Comparison of ENCODE assay signal across 8 cellular contexts in the genomic region with DNA sequence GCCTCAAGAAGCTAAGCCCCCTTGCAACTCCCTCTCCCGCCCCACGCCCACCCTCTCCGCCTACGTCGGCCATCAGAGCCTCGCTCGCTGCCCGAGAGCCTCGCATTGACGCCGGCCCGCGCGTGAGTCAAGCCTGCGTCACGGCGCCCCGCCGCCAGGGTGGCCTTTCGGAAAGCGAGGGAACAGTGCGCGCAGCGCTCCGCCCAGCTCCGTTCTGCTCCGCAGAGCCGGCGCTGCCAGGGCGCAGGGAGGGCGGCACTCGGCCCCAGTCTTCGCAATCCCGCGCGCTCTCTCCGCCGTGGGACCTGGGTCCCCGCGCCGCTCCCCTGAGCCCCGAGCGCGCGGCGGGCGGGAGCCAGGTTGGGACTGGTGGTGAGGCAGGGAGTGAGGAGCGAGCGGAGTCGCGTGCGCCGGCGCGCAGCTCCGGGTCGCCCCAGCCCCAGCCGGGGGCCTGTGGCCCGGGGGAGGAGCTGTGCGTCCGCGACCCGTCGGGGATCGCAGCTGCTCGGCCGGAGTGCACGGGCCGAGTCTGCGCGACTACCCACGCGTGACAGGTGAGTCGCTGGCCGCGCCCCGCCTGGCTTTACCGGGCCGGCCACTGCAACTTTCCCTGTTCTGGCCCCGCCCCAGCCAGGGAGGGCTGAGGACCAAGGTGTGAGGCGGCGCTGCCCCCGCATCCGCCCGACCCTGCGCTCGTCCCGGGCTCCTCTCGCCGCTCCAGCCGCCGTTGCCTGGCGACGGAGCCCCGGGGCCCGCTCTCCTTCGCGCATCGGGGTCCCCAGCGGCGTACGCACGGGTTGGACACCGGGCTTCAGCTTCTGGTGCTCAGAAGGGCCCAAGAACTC. TPM values are rescaled to one million over a fixed set of nuclear protein-coding genes. Genes with fewer than 3 reads are reported as not detected.
DNase-seq lines count a peak whose midpoint lies in the region; ATAC-seq and TF ChIP-seq lines count a peak whose summit lies in the region.

Gene SLC6A17 (plus strand): TSS at position 165 of the 845 bp plus-strand sequence. CDS start 16,436 bp downstream, outside the sequence.

- H3K27me3 ChIP-seq in breast epithelium (peaks cover 0 to 71% of the 10 kb centered on the region in 2 donors), lower lobe of right lung (ENCODE audit: low read depth) (peaks cover 79% of the 10 kb centered on the region), testis (no peaks in the 10 kb centered on the region)

- peaks cover 0 to 11% of the 10 kb centered on the region in 2 donors for H3K4me1 ChIP-seq in breast epithelium
- no peaks in the 10 kb centered on the region for H3K4me1 ChIP-seq in lower lobe of right lung
- H3K4me1 ChIP-seq in testis, result no peaks in the 10 kb centered on the region

- peak in 1 of 2 donors; percentile 16 for ATAC-seq in lower lobe of right lung
- ATAC-seq in GM18867 (IDR thresholded peaks at IDR 0.05; ENCODE audit: unreplicated experiment), result no peak
- no peak for ATAC-seq in HG02678 (IDR thresholded peaks at IDR 0.05; ENCODE audit: unreplicated experiment)
- ATAC-seq in HG03565 (IDR thresholded peaks at IDR 0.05; ENCODE audit: unreplicated experiment), result no peak

- H3K27ac ChIP-seq in breast epithelium (no peak within 1 kb of the TSS), lower lobe of right lung (no peak within 1 kb of the TSS), testis (no peak within 1 kb of the TSS)

- TF ChIP-seq POLR2A in breast epithelium (IDR thresholded peaks at IDR 0.05), result no peak
- no peak for TF ChIP-seq POLR2A in testis (IDR thresholded peaks at IDR 0.05)

- intact Hi-C loops in breast epithelium (cut with DNase I; ENCODE audit: low total_unique reads), result no loop called here
- intact Hi-C loops in lower lobe of right lung (cut with DNase I), result no loop called here
- intact Hi-C loops in testis (cut with DNase I; ENCODE audit: low total_unique reads), result no loop called here

- DNase-seq in GM03348 (ENCODE audit: low spot score) (peak; percentile 82), NCI-H226 (peak; percentile 52), breast epithelium (ENCODE audit: low spot score in 2 of 2) (no peak), lower lobe of right lung (no peak), testis (peak; percentile 37)

- H3K9me3 ChIP-seq in breast epithelium (no peaks in the 10 kb centered on the region), lower lobe of right lung (no peaks in the 10 kb centered on the region), testis (no peaks in the 10 kb centered on the region)

- H3K4me3 ChIP-seq in breast epithelium, result peak within 1 kb of the TSS in 2 of 3 donors; percentile 43 to 62
- peak within 1 kb of the TSS; percentile 3 for H3K4me3 ChIP-seq in lower lobe of right lung
- H3K4me3 ChIP-seq in testis, result peak within 1 kb of the TSS; percentile 32 to 34

- 0 to 1% methylated on average over 7 to 90 of the region's 104 CpGs for WGBS in testis, 2 donors

- no peaks in the 10 kb centered on the region for H3K36me3 ChIP-seq in breast epithelium
- no peaks in the 10 kb centered on the region for H3K36me3 ChIP-seq in lower lobe of right lung
- no peaks in the 10 kb centered on the region for H3K36me3 ChIP-seq in testis (ENCODE audit: low read depth, missing control alignments)

- no peak for TF ChIP-seq CTCF in breast epithelium (IDR thresholded peaks at IDR 0.05)
- no peak for TF ChIP-seq CTCF in lower lobe of right lung (IDR thresholded peaks at IDR 0.05)
- TF ChIP-seq CTCF in testis (IDR thresholded peaks at IDR 0.05), result no peak

RNA-seq across cellular contexts. Expression of gene SLC6A17, which starts in this region (rescaled TPM):
- total RNA-seq in breast epithelium (under 1 TPM; under 0.01 to 0.29 (median under 0.01) TPM), lower lobe of right lung (not detected), testis (1 to 10 TPM; 4.5 to 5.3 TPM)
- 3.6 TPM for polyA plus RNA-seq in testis (ENCODE audit: insufficient read depth, low read depth, low replicate concordance)

Comparison
In these comparisons a context has a peak if more than half of its experiments do, and no peak if none do; other contexts are left out.
1. DNase-seq: peak in GM03348 (single experiment), NCI-H226 (single experiment) and testis (single experiment); none in breast epithelium (0 of 2) and lower lobe of right lung (single experiment).
2. Peak in every context shown above with its lines, with median percentiles within 50 percentile points of each other: H3K4me3 ChIP-seq.